In the genomic region with DNA sequence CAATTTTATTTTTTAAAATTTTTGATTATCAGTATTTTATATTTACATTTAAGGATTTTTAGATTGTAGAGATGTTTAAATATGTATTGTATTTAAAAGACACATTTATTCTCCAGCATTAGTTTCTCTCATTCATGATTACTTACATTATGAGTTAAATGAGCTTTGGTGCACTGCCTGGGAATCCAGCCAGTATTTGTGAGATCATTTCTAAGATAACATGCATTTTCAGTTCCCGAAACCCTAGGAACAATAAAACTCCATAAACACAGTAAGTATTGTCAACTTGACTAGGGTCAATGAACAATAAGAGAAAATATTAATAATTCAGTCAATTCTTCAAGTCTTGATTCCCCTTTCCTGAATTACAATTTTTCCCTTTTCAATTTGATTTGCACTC, we compare ENCODE assay signal across 28 cellular contexts.
A peak's percentile ranks its signal among the peaks of the same experiment; 100 is the strongest.
DNase-seq lines count a peak whose midpoint lies in the region; ATAC-seq, FAIRE-seq and TF ChIP-seq lines count a peak whose summit lies in the region.
"Had no signal": no experiment of that assay in that cellular context is flagged by ENCODE, and none has a peak within 500 bp of the region (broad histone marks: within the 10 kb centered on the region; RNA-seq: fewer than 3 reads in every experiment).

No MANE protein-coding gene starts in this region.

- H3K36me3 Mint-ChIP-seq in astrocyte (ENCODE audit: low read depth, unreplicated experiment) = no peaks in the 10 kb centered on the region
- H3K36me3 Mint-ChIP-seq: CD4-positive, CD25-positive, alpha-beta regulatory T cell; type B pancreatic cell had no signal

- peaks cover 9% of the 10 kb centered on the region for H3K4me1 Mint-ChIP-seq in astrocyte (ENCODE audit: low read depth, unreplicated experiment)
- H3K4me1 Mint-ChIP-seq: CD4-positive, CD25-positive, alpha-beta regulatory T cell had no signal

- H3K27ac Mint-ChIP-seq in astrocyte (ENCODE audit: unreplicated experiment) = no peak overlapping the region
- H3K27ac Mint-ChIP-seq: CD4-positive, CD25-positive, alpha-beta regulatory T cell; progenitor cell of endocrine pancreas; T-helper 2 cell treated with Interferon-gamma antibody and Interleukin-4, amounts not matched to agents 5 μg/mL and 100 μg/mL, for 36 hours; type B pancreatic cell had no signal

- no peak for ATAC-seq in left lung
- no peak for ATAC-seq in HG02623 (IDR thresholded peaks at IDR 0.05; ENCODE audit: unreplicated experiment)
- ATAC-seq: activated T-cell treated with anti-CD3 and anti-CD28 coated beads, Interleukin-2, amount 50 U/mL, for 4 hours; gastrocnemius medialis had no signal

- H3K27me3 Mint-ChIP-seq in astrocyte (ENCODE audit: low read depth, unreplicated experiment) = no peaks in the 10 kb centered on the region
- H3K27me3 Mint-ChIP-seq: progenitor cell of endocrine pancreas, type B pancreatic cell had no signal

- DNase-seq in astrocyte (ENCODE audit: low read depth) (peak; percentile 63), fibroblast of mammary gland (ENCODE audit: low read depth) (peak; percentile 41), skeletal muscle cell (ENCODE audit: low read depth) (peak; percentile 39), left lung (no peak)
- no peak for DNase-seq in activated T-cell treated with anti-CD3 and anti-CD28 coated beads, Interleukin-2, amount 50 U/mL, for 48 hours
- DNase-seq: activated CD4-positive, alpha-beta T cell treated with anti-CD3 and anti-CD28 coated beads for 48 hours; activated naive CD4-positive, alpha-beta T cell; activated T-cell treated with anti-CD3 and anti-CD28 coated beads, Interleukin-2, amount 50 U/mL, for 4 hours; amniotic stem cell; CD4-positive, CD25-positive, alpha-beta regulatory T cell; dorsolateral prefrontal cortex; gastrocnemius medialis; hypothalamus; islet precursor cell; KG1; MV-4-11; NCI-H187 treated with DMSO at 0.1 percent for 48 hours; NCI-H526 treated with DMSO at 0.1 percent for 48 hours; stimulated activated CD8-positive, alpha-beta memory T cell treated with anti-CD3 and anti-CD28 coated beads, Interleukin-4, amount 100 ng/mL, for 48 hours had no signal

- H3K9me3 ChIP-seq in HEK293 (ENCODE audit: control insufficient read depth, insufficient read depth, low read depth, low read length) (no peaks in the 10 kb centered on the region), astrocyte (ENCODE audit: insufficient read depth, low read depth, low read length) (no peaks in the 10 kb centered on the region), left lung (peaks cover 0 to 7% of the 10 kb centered on the region in 2 donors)
- H3K9me3 ChIP-seq: gastrocnemius medialis had no signal

- H3K27me3 ChIP-seq in astrocyte (ENCODE audit: insufficient read depth, low read length) (no peaks in the 10 kb centered on the region), left lung (no peaks in the 10 kb centered on the region)
- H3K27me3 ChIP-seq: dorsolateral prefrontal cortex, gastrocnemius medialis had no signal

- H3K9ac ChIP-seq in astrocyte (ENCODE audit: low read length) = no peak overlapping the region

- no peak overlapping the region for H3K4me3 ChIP-seq in HEK293 (ENCODE audit: low read depth, low read length)
- H3K4me3 ChIP-seq in astrocyte (ENCODE audit: insufficient read depth, low read depth, low read length) = no peak overlapping the region
- H3K4me3 ChIP-seq in fibroblast of mammary gland (ENCODE audit: control insufficient read depth, low read depth, low read length) = no peak overlapping the region
- no peak overlapping the region for H3K4me3 ChIP-seq in skeletal muscle cell (ENCODE audit: low read depth, low read length)
- H3K4me3 ChIP-seq in left lung = no peak overlapping the region
- H3K4me3 ChIP-seq: dorsolateral prefrontal cortex, gastrocnemius medialis, lung had no signal

- H3K36me3 ChIP-seq in HEK293 (ENCODE audit: control insufficient read depth in 2 of 2, insufficient read depth in 1 of 2, low read length in 2 of 2) (no peaks in the 10 kb centered on the region), astrocyte (ENCODE audit: insufficient read depth, low read length) (no peaks in the 10 kb centered on the region), left lung (no peaks in the 10 kb centered on the region)
- H3K36me3 ChIP-seq: gastrocnemius medialis had no signal

- H3K27ac ChIP-seq in HEK293 (ENCODE audit: extremely low read depth, low read depth, low read length) (no peak overlapping the region), astrocyte (ENCODE audit: low read depth, low read length) (no peak overlapping the region), left lung (no peak overlapping the region)
- H3K27ac ChIP-seq: dorsolateral prefrontal cortex, gastrocnemius medialis, VCaP had no signal

- H3K4me2 ChIP-seq in astrocyte (ENCODE audit: low read length) = no peak overlapping the region

- H3K4me1 ChIP-seq in HEK293 (ENCODE audit: control insufficient read depth, insufficient read depth, low read length) = no peaks in the 10 kb centered on the region
- H3K4me1 ChIP-seq in astrocyte (ENCODE audit: insufficient read depth, low read length) = no peaks in the 10 kb centered on the region
- H3K4me1 ChIP-seq in left lung = no peaks in the 10 kb centered on the region
- H3K4me1 ChIP-seq: gastrocnemius medialis had no signal

- no peaks in the 10 kb centered on the region for H4K20me1 ChIP-seq in astrocyte (ENCODE audit: insufficient read depth, low read length)

- FAIRE-seq in astrocyte (lab: Jason Lieb, UNC) = no peak
- FAIRE-seq: GM19239, HTR-8/SVneo had no signal

- H3K79me2 ChIP-seq in astrocyte (ENCODE audit: insufficient read depth, low read length) = no peaks in the 10 kb centered on the region

- CTCF ChIA-PET in HEK293 (lab: Yijun Ruan, JAX) = no interaction called here

- intact Hi-C loops in left lung (cut with DNase I) = no loop called here

- H3K9me3 Mint-ChIP-seq in astrocyte (ENCODE audit: unreplicated experiment) = no peaks in the 10 kb centered on the region
- H3K9me3 Mint-ChIP-seq: type B pancreatic cell had no signal

- POLR2A ChIA-PET in HEK293 (lab: Yijun Ruan, JAX) = interaction anchor here (1.1 kb wide), 1 partner anchor 402 kb away, joined by 4 read pairs; no protein-coding TSS in a partner anchor

- no peak overlapping the region for H3K4me3 Mint-ChIP-seq in astrocyte (ENCODE audit: unreplicated experiment)
- H3K4me3 Mint-ChIP-seq: activated T-cell treated with anti-CD3 and anti-CD28 coated beads, Interleukin-2, amount 50 U/mL, for 4 hours; CD4-positive, CD25-positive, alpha-beta regulatory T cell; T-helper 2 cell treated with Interferon-gamma antibody and Interleukin-4, amounts not matched to agents 5 μg/mL and 100 μg/mL, for 36 hours; type B pancreatic cell had no signal

- no peak for TF ChIP-seq CTCF in HEK293 (tag by site-specific recombination; IDR thresholded peaks at IDR 0.05)
- TF ChIP-seq CTCF in astrocyte (IDR thresholded peaks at IDR 0.05; ENCODE audit: insufficient read depth, low read depth, low read length) = no peak
- no peak for TF ChIP-seq CTCF in fibroblast of mammary gland (conservative IDR thresholded peaks at IDR 0.05; ENCODE audit: control insufficient read depth, insufficient read depth, low read depth, low read length)
- no peak for TF ChIP-seq CTCF in left lung (IDR thresholded peaks at IDR 0.05)

- no peak overlapping the region for H2AFZ ChIP-seq in astrocyte (ENCODE audit: low read depth, low read length)

TF ChIP-seq in HEK293, 187 proteins besides CTCF, POLR2A, EP300 and RAD21:
- TF ChIP-seq ZIC2 (tag by site-specific recombination; IDR thresholded peaks at IDR 0.05) = no peak
- TF ChIP-seq, protein P1, sequence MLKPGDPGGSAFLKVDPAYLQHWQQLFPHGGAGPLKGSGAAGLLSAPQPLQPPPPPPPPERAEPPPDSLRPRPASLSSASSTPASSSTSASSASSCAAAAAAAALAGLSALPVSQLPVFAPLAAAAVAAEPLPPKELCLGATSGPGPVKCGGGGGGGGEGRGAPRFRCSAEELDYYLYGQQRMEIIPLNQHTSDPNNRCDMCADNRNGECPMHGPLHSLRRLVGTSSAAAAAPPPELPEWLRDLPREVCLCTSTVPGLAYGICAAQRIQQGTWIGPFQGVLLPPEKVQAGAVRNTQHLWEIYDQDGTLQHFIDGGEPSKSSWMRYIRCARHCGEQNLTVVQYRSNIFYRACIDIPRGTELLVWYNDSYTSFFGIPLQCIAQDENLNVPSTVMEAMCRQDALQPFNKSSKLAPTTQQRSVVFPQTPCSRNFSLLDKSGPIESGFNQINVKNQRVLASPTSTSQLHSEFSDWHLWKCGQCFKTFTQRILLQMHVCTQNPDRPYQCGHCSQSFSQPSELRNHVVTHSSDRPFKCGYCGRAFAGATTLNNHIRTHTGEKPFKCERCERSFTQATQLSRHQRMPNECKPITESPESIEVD (tag by site-specific recombination; IDR thresholded peaks at IDR 0.05) = peak; percentile 36; the same call in 1 of the 2 replicates
TF ChIP-seq in HEK293: peak in this region for 1.

Comparison
In these comparisons a context has a peak if more than half of its experiments do, and no peak if none do; other contexts are left out.
1. DNase-seq: peak in astrocyte (single experiment), fibroblast of mammary gland (single experiment) and skeletal muscle cell (single experiment); none in left lung (0 of 2) and activated T-cell treated with anti-CD3 and anti-CD28 coated beads, Interleukin-2, amount 50 U/mL, for 48 hours (0 of 2).